1 cellular context compared by ENCODE assay signal in the genomic region with DNA sequence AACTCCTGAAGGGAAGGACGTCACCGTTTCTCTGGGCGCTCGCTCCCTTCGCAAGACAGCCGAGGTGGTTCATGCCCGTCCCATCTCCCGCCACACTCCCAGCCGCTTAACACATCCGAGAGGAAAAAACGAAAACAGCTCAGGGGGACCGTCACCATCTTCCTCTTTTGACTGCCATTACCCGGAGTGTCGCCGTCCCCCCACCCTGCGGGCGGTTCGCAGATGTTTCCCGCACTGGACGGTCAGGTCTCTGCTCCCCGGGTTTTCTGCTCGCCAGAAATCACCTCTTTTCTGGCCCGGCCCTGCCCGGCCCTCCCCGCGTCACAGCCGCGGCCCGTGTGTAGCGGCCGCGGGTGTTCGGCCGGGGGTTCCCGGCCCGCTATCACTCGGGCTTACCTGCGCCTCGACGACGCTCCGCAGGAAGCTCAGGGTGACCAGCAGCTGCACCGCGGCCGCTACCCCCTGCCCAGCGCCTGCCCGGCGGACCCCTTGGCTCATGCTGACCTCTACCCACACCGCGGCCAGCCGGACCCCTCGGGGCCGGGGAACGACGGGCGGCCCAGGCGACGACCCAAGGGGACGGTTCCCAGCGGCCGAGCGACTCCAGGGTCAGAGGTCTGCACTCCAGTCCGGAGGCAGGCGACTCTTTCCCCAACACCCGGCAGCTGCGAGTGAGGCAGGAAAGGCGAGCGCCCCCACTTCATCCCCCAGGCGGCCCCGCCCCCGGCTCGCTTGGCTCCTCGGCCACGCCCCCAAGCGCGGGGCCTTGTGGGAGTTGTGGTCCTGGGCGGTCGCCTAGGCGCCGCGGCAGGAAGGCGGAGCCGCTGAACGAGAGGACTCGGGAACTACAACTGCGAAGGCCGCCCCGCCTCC.
TF ChIP-seq lines count a peak whose summit lies in the region.

A gene with protein sequence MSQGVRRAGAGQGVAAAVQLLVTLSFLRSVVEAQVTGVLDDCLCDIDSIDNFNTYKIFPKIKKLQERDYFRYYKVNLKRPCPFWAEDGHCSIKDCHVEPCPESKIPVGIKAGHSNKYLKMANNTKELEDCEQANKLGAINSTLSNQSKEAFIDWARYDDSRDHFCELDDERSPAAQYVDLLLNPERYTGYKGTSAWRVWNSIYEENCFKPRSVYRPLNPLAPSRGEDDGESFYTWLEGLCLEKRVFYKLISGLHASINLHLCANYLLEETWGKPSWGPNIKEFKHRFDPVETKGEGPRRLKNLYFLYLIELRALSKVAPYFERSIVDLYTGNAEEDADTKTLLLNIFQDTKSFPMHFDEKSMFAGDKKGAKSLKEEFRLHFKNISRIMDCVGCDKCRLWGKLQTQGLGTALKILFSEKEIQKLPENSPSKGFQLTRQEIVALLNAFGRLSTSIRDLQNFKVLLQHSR (minus strand): TSS at position 673 of the 873 bp plus-strand sequence. CDS start 175 bp downstream, at position 498.

TF ChIP-seq in HEK293, 187 proteins besides CTCF, POLR2A, EP300 and RAD21 (continued from another document and continues in another):
- TF ChIP-seq, protein P1, sequence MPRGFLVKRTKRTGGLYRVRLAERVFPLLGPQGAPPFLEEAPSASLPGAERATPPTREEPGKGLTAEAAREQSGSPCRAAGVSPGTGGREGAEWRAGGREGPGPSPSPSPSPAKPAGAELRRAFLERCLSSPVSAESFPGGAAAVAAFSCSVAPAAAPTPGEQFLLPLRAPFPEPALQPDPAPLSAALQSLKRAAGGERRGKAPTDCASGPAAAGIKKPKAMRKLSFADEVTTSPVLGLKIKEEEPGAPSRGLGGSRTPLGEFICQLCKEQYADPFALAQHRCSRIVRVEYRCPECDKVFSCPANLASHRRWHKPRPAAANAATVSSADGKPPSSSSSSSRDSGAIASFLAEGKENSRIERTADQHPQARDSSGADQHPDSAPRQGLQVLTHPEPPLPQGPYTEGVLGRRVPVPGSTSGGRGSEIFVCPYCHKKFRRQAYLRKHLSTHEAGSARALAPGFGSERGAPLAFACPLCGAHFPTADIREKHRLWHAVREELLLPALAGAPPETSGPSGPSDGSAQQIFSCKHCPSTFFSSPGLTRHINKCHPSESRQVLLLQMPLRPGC (tag by site-specific recombination; IDR thresholded peaks at IDR 0.05) = peak; percentile 69
- TF ChIP-seq, protein P2, sequence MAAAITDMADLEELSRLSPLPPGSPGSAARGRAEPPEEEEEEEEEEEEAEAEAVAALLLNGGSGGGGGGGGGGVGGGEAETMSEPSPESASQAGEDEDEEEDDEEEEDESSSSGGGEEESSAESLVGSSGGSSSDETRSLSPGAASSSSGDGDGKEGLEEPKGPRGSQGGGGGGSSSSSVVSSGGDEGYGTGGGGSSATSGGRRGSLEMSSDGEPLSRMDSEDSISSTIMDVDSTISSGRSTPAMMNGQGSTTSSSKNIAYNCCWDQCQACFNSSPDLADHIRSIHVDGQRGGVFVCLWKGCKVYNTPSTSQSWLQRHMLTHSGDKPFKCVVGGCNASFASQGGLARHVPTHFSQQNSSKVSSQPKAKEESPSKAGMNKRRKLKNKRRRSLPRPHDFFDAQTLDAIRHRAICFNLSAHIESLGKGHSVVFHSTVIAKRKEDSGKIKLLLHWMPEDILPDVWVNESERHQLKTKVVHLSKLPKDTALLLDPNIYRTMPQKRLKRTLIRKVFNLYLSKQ (tag by site-specific recombination; IDR thresholded peaks at IDR 0.05; ENCODE audit: borderline replicate concordance) = no peak
- TF ChIP-seq, protein P3, sequence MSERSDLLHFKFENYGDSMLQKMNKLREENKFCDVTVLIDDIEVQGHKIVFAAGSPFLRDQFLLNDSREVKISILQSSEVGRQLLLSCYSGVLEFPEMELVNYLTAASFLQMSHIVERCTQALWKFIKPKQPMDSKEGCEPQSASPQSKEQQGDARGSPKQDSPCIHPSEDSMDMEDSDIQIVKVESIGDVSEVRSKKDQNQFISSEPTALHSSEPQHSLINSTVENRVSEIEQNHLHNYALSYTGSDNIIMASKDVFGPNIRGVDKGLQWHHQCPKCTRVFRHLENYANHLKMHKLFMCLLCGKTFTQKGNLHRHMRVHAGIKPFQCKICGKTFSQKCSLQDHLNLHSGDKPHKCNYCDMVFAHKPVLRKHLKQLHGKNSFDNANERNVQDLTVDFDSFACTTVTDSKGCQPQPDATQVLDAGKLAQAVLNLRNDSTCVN (tag by site-specific recombination; optimal IDR thresholded peaks at IDR 0.05) = peak; percentile 64
- TF ChIP-seq, protein P4, sequence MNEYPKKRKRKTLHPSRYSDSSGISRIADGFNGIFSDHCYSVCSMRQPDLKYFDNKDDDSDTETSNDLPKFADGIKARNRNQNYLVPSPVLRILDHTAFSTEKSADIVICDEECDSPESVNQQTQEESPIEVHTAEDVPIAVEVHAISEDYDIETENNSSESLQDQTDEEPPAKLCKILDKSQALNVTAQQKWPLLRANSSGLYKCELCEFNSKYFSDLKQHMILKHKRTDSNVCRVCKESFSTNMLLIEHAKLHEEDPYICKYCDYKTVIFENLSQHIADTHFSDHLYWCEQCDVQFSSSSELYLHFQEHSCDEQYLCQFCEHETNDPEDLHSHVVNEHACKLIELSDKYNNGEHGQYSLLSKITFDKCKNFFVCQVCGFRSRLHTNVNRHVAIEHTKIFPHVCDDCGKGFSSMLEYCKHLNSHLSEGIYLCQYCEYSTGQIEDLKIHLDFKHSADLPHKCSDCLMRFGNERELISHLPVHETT (tag by site-specific recombination; IDR thresholded peaks at IDR 0.05) = peak; percentile 33; the same call in 1 of the 2 replicates
- TF ChIP-seq GLIS2 (tag by site-specific recombination; IDR thresholded peaks at IDR 0.05) (peak; percentile 97), KLF9 (tag by site-specific recombination; IDR thresholded peaks at IDR 0.05; ENCODE audit: low read depth) (peak; percentile 96), KLF1 (tag by site-specific recombination; IDR thresholded peaks at IDR 0.05) (peak; percentile 62), YY2 (tag by site-specific recombination; IDR thresholded peaks at IDR 0.05) (peak; percentile 46), ZNF544 (tag by site-specific recombination; IDR thresholded peaks at IDR 0.05) (no peak), GLIS1 (tag by site-specific recombination; IDR thresholded peaks at IDR 0.05) (0 out of 2 replicates have a peak, but pooled peaks have one; percentile 92), ZNF768 (tag by site-specific recombination; IDR thresholded peaks at IDR 0.05) (no peak), GFI1B (tag by site-specific recombination; IDR thresholded peaks at IDR 0.05) (0 out of 2 replicates have a peak, but pooled peaks have one; percentile 58), YY1 (tag by site-specific recombination; IDR thresholded peaks at IDR 0.05) (peak; percentile 76), ZNF394 (tag by site-specific recombination; IDR thresholded peaks at IDR 0.05; ENCODE audit: borderline replicate concordance) (peak; percentile 61), ZNF155 (tag by site-specific recombination; IDR thresholded peaks at IDR 0.05) (no peak), ZNF521 (tag by site-specific recombination; IDR thresholded peaks at IDR 0.05) (no peak), ZNF341 (tag by site-specific recombination; IDR thresholded peaks at IDR 0.05; ENCODE audit: low read depth) (peak; percentile 79), ZNF596 (tag by site-specific recombination; IDR thresholded peaks at IDR 0.05) (0 out of 2 replicates have a peak, but pooled peaks have one; percentile 4)
- TF ChIP-seq, protein P5, sequence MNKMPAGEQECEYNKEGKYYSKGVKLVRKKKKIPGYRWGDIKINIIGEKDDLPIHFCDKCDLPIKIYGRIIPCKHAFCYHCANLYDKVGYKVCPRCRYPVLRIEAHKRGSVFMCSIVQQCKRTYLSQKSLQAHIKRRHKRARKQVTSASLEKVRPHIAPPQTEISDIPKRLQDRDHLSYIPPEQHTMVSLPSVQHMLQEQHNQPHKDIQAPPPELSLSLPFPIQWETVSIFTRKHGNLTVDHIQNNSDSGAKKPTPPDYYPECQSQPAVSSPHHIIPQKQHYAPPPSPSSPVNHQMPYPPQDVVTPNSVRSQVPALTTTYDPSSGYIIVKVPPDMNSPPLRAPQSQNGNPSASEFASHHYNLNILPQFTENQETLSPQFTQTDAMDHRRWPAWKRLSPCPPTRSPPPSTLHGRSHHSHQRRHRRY (tag by site-specific recombination; IDR thresholded peaks at IDR 0.05) = peak; percentile 55; the same call in 1 of the 2 replicates
- TF ChIP-seq, protein P6, sequence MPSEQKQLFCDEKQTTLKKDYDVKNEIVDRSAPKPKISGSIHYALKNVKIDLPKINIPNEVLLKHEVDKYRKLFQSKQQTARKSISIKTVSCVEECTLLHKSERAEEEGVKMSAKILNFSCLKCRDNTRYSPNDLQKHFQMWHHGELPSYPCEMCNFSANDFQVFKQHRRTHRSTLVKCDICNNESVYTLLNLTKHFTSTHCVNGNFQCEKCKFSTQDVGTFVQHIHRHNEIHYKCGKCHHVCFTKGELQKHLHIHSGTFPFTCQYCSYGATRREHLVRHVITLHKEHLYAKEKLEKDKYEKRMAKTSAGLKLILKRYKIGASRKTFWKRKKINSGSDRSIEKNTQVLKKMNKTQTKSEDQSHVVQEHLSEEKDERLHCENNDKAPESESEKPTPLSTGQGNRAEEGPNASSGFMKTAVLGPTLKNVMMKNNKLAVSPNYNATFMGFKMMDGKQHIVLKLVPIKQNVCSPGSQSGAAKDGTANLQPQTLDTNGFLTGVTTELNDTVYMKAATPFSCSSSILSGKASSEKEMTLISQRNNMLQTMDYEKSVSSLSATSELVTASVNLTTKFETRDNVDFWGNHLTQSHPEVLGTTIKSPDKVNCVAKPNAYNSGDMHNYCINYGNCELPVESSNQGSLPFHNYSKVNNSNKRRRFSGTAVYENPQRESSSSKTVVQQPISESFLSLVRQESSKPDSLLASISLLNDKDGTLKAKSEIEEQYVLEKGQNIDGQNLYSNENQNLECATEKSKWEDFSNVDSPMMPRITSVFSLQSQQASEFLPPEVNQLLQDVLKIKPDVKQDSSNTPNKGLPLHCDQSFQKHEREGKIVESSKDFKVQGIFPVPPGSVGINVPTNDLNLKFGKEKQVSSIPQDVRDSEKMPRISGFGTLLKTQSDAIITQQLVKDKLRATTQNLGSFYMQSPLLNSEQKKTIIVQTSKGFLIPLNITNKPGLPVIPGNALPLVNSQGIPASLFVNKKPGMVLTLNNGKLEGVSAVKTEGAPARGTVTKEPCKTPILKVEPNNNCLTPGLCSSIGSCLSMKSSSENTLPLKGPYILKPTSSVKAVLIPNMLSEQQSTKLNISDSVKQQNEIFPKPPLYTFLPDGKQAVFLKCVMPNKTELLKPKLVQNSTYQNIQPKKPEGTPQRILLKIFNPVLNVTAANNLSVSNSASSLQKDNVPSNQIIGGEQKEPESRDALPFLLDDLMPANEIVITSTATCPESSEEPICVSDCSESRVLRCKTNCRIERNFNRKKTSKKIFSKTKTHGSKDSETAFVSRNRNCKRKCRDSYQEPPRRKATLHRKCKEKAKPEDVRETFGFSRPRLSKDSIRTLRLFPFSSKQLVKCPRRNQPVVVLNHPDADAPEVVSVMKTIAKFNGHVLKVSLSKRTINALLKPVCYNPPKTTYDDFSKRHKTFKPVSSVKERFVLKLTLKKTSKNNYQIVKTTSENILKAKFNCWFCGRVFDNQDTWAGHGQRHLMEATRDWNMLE (tag by site-specific recombination; conservative IDR thresholded peaks at IDR 0.05; ENCODE audit: low read depth) = no peak
- TF ChIP-seq, protein P7, sequence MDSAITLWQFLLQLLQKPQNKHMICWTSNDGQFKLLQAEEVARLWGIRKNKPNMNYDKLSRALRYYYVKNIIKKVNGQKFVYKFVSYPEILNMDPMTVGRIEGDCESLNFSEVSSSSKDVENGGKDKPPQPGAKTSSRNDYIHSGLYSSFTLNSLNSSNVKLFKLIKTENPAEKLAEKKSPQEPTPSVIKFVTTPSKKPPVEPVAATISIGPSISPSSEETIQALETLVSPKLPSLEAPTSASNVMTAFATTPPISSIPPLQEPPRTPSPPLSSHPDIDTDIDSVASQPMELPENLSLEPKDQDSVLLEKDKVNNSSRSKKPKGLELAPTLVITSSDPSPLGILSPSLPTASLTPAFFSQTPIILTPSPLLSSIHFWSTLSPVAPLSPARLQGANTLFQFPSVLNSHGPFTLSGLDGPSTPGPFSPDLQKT (IDR thresholded peaks at IDR 0.05; ENCODE audit: borderline replicate concordance, low read depth, low read length) = no peak
- TF ChIP-seq, protein P8, sequence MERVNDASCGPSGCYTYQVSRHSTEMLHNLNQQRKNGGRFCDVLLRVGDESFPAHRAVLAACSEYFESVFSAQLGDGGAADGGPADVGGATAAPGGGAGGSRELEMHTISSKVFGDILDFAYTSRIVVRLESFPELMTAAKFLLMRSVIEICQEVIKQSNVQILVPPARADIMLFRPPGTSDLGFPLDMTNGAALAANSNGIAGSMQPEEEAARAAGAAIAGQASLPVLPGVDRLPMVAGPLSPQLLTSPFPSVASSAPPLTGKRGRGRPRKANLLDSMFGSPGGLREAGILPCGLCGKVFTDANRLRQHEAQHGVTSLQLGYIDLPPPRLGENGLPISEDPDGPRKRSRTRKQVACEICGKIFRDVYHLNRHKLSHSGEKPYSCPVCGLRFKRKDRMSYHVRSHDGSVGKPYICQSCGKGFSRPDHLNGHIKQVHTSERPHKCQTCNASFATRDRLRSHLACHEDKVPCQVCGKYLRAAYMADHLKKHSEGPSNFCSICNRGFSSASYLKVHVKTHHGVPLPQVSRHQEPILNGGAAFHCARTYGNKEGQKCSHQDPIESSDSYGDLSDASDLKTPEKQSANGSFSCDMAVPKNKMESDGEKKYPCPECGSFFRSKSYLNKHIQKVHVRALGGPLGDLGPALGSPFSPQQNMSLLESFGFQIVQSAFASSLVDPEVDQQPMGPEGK (tag by site-specific recombination; IDR thresholded peaks at IDR 0.05) = peak; percentile 97
- TF ChIP-seq, protein P9, sequence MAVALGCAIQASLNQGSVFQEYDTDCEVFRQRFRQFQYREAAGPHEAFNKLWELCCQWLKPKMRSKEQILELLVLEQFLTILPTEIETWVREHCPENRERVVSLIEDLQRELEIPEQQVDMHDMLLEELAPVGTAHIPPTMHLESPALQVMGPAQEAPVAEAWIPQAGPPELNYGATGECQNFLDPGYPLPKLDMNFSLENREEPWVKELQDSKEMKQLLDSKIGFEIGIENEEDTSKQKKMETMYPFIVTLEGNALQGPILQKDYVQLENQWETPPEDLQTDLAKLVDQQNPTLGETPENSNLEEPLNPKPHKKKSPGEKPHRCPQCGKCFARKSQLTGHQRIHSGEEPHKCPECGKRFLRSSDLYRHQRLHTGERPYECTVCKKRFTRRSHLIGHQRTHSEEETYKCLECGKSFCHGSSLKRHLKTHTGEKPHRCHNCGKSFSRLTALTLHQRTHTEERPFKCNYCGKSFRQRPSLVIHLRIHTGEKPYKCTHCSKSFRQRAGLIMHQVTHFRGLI (tag by site-specific recombination; IDR thresholded peaks at IDR 0.05) = 0 out of 2 replicates have a peak, but pooled peaks have one; percentile 63
- TF ChIP-seq, protein P10, sequence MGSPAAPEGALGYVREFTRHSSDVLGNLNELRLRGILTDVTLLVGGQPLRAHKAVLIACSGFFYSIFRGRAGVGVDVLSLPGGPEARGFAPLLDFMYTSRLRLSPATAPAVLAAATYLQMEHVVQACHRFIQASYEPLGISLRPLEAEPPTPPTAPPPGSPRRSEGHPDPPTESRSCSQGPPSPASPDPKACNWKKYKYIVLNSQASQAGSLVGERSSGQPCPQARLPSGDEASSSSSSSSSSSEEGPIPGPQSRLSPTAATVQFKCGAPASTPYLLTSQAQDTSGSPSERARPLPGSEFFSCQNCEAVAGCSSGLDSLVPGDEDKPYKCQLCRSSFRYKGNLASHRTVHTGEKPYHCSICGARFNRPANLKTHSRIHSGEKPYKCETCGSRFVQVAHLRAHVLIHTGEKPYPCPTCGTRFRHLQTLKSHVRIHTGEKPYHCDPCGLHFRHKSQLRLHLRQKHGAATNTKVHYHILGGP (tag by site-specific recombination; IDR thresholded peaks at IDR 0.05) = no peak
